8 cellular contexts compared by ENCODE assay signal in genomic region chr22:42608481-42609361, GRCh38. TPM values are rescaled to one million over a fixed set of nuclear protein-coding genes. Genes with fewer than 3 reads are reported as not detected.
DNase-seq lines count a peak whose midpoint lies in the region; ATAC-seq lines count a peak whose summit lies in the region.

No MANE protein-coding gene starts in this region.

- peak; percentile 15 for DNase-seq in stimulated activated CD4-positive, alpha-beta T cell treated with anti-CD3 and anti-CD28 coated beads, Interleukin-15, amount 100 ng/mL, for 24 hours
- DNase-seq in stimulated activated CD4-positive, alpha-beta T cell treated with anti-CD3 and anti-CD28 coated beads, Interleukin-12 subunit alpha, Interleukin-12 subunit beta, amount 100 ng/mL, for 4 hours = no peak
- DNase-seq in dermis blood vessel endothelial cell (peak; percentile 72), mesendoderm (peak; percentile 58), NCI-H345 treated with DMSO at 0.1 percent for 48 hours (lab: John Stamatoyannopoulos, UW; ENCODE audit: unreplicated experiment) (no peak), NCI-H1092 treated with DMSO at 0.1 percent for 48 hours (lab: John Stamatoyannopoulos, UW) (no peak)

- no peak for ATAC-seq in GM21529 (IDR thresholded peaks at IDR 0.05; ENCODE audit: unreplicated experiment)
- no peak for ATAC-seq in GM21526 (IDR thresholded peaks at IDR 0.05; ENCODE audit: low FRiP score, unreplicated experiment)

- H2BK5ac ChIP-seq in mesendoderm (ENCODE audit: low read length) = no peak overlapping the region

- H2BK15ac ChIP-seq in mesendoderm (replicated peaks; ENCODE audit: low read depth) = no peak overlapping the region

- no peak overlapping the region for H3K18ac ChIP-seq in mesendoderm (ENCODE audit: low read length)

- no peak overlapping the region for H3K4ac ChIP-seq in mesendoderm (ENCODE audit: low read depth, low read length)

- H3K4me2 ChIP-seq in mesendoderm (ENCODE audit: low read length) = no peak overlapping the region

- no peaks in the 10 kb centered on the region for H3K27me3 ChIP-seq in mesendoderm (ENCODE audit: insufficient read depth, low read length, poor library complexity)

- no peaks in the 10 kb centered on the region for H3K4me1 ChIP-seq in mesendoderm (ENCODE audit: control insufficient read depth, low read depth, low read length)

- no peak overlapping the region for H2AK5ac ChIP-seq in mesendoderm (ENCODE audit: low read length)

- H3K36me3 ChIP-seq in mesendoderm (ENCODE audit: control insufficient read depth, insufficient read depth, low read length) = peaks cover 2% of the 10 kb centered on the region

- H3K9ac ChIP-seq in mesendoderm (ENCODE audit: low read length) = no peak overlapping the region

- no peak overlapping the region for H3K56ac ChIP-seq in mesendoderm (ENCODE audit: low read length)

- H3K79me1 ChIP-seq in mesendoderm (ENCODE audit: low read length) = peaks cover 22% of the 10 kb centered on the region

- peaks cover 80% of the 10 kb centered on the region for H3K79me2 ChIP-seq in mesendoderm (ENCODE audit: control insufficient read depth, insufficient read depth, low read length)

- no peak overlapping the region for H4K5ac ChIP-seq in mesendoderm (ENCODE audit: low read length)

- peak overlapping the region; percentile 39 for H3K27ac ChIP-seq in mesendoderm (ENCODE audit: low read depth, low read length)

- no peak overlapping the region for H3K23ac ChIP-seq in mesendoderm (ENCODE audit: low read length)

- H3K4me3 ChIP-seq in mesendoderm (ENCODE audit: low read length) = no peak overlapping the region

- no CpG with 5 or more reads among the region's 21 CpGs for WGBS in mesendoderm (ENCODE audit: extremely low coverage, insufficient coverage, low lambda C conversion rate)

- no peak overlapping the region for H2BK120ac ChIP-seq in mesendoderm (ENCODE audit: low read depth, low read length)

- H4K8ac ChIP-seq in mesendoderm (ENCODE audit: low read depth, low read length) = no peak overlapping the region

RNA-seq across cellular contexts. Expression of gene POLDIP3, which starts 6.0 kb away (rescaled TPM):
- total RNA-seq in dermis blood vessel endothelial cell = 27.9 and 43.3 TPM in 2 replicates
- 48.7 TPM for polyA plus RNA-seq in mesendoderm (2013, experiment 1 of 2)
- polyA plus RNA-seq in mesendoderm (2013, experiment 2 of 2) = 47.6 TPM

RNA-seq across cellular contexts. Expression of gene ATP5MGL, which starts 31.7 kb away (rescaled TPM):
- total RNA-seq in dermis blood vessel endothelial cell = 0.47 TPM in 1 of 2 replicates, not detected in the other
- not detected for polyA plus RNA-seq in mesendoderm (2013, experiment 1 of 2)
- polyA plus RNA-seq in mesendoderm (2013, experiment 2 of 2) = not detected

RNA-seq across cellular contexts. Expression of gene CYB5R3, which starts 40.5 kb away (rescaled TPM):
- total RNA-seq in dermis blood vessel endothelial cell = 139 and 192 TPM in 2 replicates
- 96.2 TPM for polyA plus RNA-seq in mesendoderm (2013, experiment 1 of 2)
- 99.0 TPM for polyA plus RNA-seq in mesendoderm (2013, experiment 2 of 2)

RNA-seq across cellular contexts. Expression of gene SERHL2, which starts 55.0 kb away (rescaled TPM):
- 3.0 and 3.1 TPM in 2 replicates for total RNA-seq in dermis blood vessel endothelial cell
- 1.5 TPM for polyA plus RNA-seq in mesendoderm (2013, experiment 1 of 2)
- polyA plus RNA-seq in mesendoderm (2013, experiment 2 of 2) = 1.2 TPM

Comparison
In these comparisons a context has a peak if more than half of its experiments do, and no peak if none do; other contexts are left out.
1. DNase-seq: peak in stimulated activated CD4-positive, alpha-beta T cell treated with anti-CD3 and anti-CD28 coated beads, Interleukin-15, amount 100 ng/mL, for 24 hours (single experiment), dermis blood vessel endothelial cell (single experiment) and mesendoderm (single experiment); none in stimulated activated CD4-positive, alpha-beta T cell treated with anti-CD3 and anti-CD28 coated beads, Interleukin-12 subunit alpha, Interleukin-12 subunit beta, amount 100 ng/mL, for 4 hours (single experiment), NCI-H345 treated with DMSO at 0.1 percent for 48 hours (single experiment) and NCI-H1092 treated with DMSO at 0.1 percent for 48 hours (single experiment).